26 cellular contexts compared by ENCODE assay signal in the genomic region with DNA sequence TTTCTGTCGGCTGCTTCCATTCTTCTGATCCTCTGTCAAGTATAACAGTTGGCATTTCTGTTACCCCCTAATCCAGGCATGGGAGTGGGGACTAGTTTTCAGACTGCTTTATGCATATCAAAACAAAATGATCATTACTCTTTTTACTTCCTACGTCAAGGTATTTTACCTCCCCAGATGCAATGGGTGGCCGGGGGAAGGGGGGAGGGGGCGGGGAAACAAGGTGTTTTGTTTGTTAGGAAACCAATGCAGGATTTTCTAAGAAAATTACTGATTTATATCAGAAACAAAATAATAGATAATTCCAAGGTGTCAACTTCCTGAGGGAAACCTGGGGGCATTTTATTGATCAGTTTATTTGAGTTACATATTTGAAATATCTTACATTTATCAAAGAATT.
"Had no signal": no experiment of that assay in that cellular context is flagged by ENCODE, and none has a peak within 500 bp of the region (broad histone marks: within the 10 kb centered on the region; RNA-seq: fewer than 3 reads in every experiment).

No MANE protein-coding gene starts in this region.

- H3K4me3 ChIP-seq: ovary, psoas muscle, right lobe of liver, sigmoid colon, stomach, thoracic aorta, thyroid gland, tibial nerve, upper lobe of left lung, vagina had no signal

- H3K27me3 ChIP-seq: ovary, right lobe of liver, sigmoid colon, stomach, thyroid gland, tibial nerve, upper lobe of left lung, vagina had no signal

- H3K4me3 Mint-ChIP-seq: naive thymus-derived CD8-positive, alpha-beta T cell; natural killer cell treated with Interleukin-12 subunit alpha and Interleukin-12 subunit beta and Interleukin-15 and Interleukin-18, amount 100 ng/mL, for 72 hours; stimulated activated effector memory CD8-positive, alpha-beta T cell treated with anti-CD3 and anti-CD28 coated beads, Interleukin-12 subunit alpha, Interleukin-12 subunit beta, amount 100 ng/mL, for 72 hours; stimulated activated naive B cell treated with anti-CD40 and anti-IgM and Interleukin-4, amounts not matched to agents 10 μg/mL and 1 μg/mL and 100 μg/mL, for 72 hours; stimulated activated naive CD8-positive, alpha-beta T cell treated with anti-CD3 and anti-CD28 coated beads, Interleukin-15, Interleukin-2, amounts not matched to agents 100 ng/mL and 50 ng/mL, for 24 hours had no signal

- H3K4me1 ChIP-seq: parathyroid adenoma, psoas muscle, right lobe of liver, sigmoid colon, stomach, thyroid gland, tibial nerve, upper lobe of left lung, vagina had no signal

- H3K27me3 Mint-ChIP-seq: naive thymus-derived CD8-positive, alpha-beta T cell; natural killer cell treated with Interleukin-12 subunit alpha and Interleukin-12 subunit beta and Interleukin-15 and Interleukin-18, amount 100 ng/mL, for 72 hours; progenitor cell of endocrine pancreas; stimulated activated naive B cell treated with anti-CD40 and anti-IgM and Interleukin-4, amounts not matched to agents 10 μg/mL and 1 μg/mL and 100 μg/mL, for 72 hours; stimulated activated naive CD8-positive, alpha-beta T cell treated with anti-CD3 and anti-CD28 coated beads, Interleukin-15, Interleukin-2, amounts not matched to agents 100 ng/mL and 50 ng/mL, for 24 hours had no signal

- H3K27ac Mint-ChIP-seq: progenitor cell of endocrine pancreas; stimulated activated effector memory CD8-positive, alpha-beta T cell treated with anti-CD3 and anti-CD28 coated beads, Interleukin-12 subunit alpha, Interleukin-12 subunit beta, amount 100 ng/mL, for 72 hours; stimulated activated naive B cell treated with anti-CD40 and anti-IgM and Interleukin-4, amounts not matched to agents 10 μg/mL and 1 μg/mL and 100 μg/mL, for 72 hours; stimulated activated naive CD8-positive, alpha-beta T cell treated with anti-CD3 and anti-CD28 coated beads, Interleukin-15, Interleukin-2, amounts not matched to agents 100 ng/mL and 50 ng/mL, for 24 hours had no signal

- H3K36me3 ChIP-seq: ovary had no signal

- H3K27ac ChIP-seq: ovary, parathyroid adenoma, psoas muscle, right lobe of liver, sigmoid colon, stomach, thoracic aorta, thyroid gland, tibial nerve, upper lobe of left lung, vagina had no signal

- H3K9me3 Mint-ChIP-seq: natural killer cell treated with Interleukin-12 subunit alpha and Interleukin-12 subunit beta and Interleukin-15 and Interleukin-18, amount 100 ng/mL, for 72 hours; stimulated activated effector memory CD8-positive, alpha-beta T cell treated with anti-CD3 and anti-CD28 coated beads, Interleukin-12 subunit alpha, Interleukin-12 subunit beta, amount 100 ng/mL, for 72 hours; stimulated activated naive CD8-positive, alpha-beta T cell treated with anti-CD3 and anti-CD28 coated beads, Interleukin-15, Interleukin-2, amounts not matched to agents 100 ng/mL and 50 ng/mL, for 24 hours had no signal

- H3K4me1 Mint-ChIP-seq: stimulated activated naive B cell treated with anti-CD40 and anti-IgM and Interleukin-4, amounts not matched to agents 10 μg/mL and 1 μg/mL and 100 μg/mL, for 72 hours had no signal

- H3K9me3 ChIP-seq: ovary, right lobe of liver, thoracic aorta, thyroid gland, vagina had no signal

- H2AFZ ChIP-seq: parathyroid adenoma had no signal

- H3K9ac ChIP-seq: parathyroid adenoma had no signal

- DNase-seq: naive thymus-derived CD8-positive, alpha-beta T cell; occipital lobe; ovary; posterior cingulate gyrus; psoas muscle; right cardiac atrium; right lobe of liver; sigmoid colon; small intestine; stimulated activated CD4-positive, alpha-beta T cell treated with anti-CD3 and anti-CD28 coated beads, Interleukin-15, amount 100 ng/mL, for 24 hours; stimulated activated CD4-positive, alpha-beta T cell treated with anti-CD3 and anti-CD28 coated beads, Interleukin-2, amount 100 ng/mL, for 24 hours; stimulated activated CD4-positive, alpha-beta T cell treated with anti-CD3 and anti-CD28 coated beads, Interleukin-2, amount 100 ng/mL, for 48 hours; stimulated activated CD4-positive, alpha-beta T cell treated with anti-CD3 and anti-CD28 coated beads, Interleukin-4, amount 100 ng/mL, for 24 hours; stimulated activated naive B cell treated with anti-CD40 and anti-IgM and Interleukin-4, amounts not matched to agents 10 μg/mL and 1 μg/mL and 100 μg/mL, for 72 hours; stimulated activated naive CD4-positive, alpha-beta T cell treated with Interleukin-2 at 50 U/mL for 16 hours; stomach; thyroid gland; upper lobe of left lung had no signal

- ATAC-seq: naive thymus-derived CD8-positive, alpha-beta T cell; natural killer cell treated with Interleukin-12 subunit alpha and Interleukin-12 subunit beta and Interleukin-15 and Interleukin-18, amount 100 ng/mL, for 72 hours; psoas muscle; right cardiac atrium; right lobe of liver; stimulated activated effector memory CD8-positive, alpha-beta T cell treated with anti-CD3 and anti-CD28 coated beads, Interleukin-12 subunit alpha, Interleukin-12 subunit beta, amount 100 ng/mL, for 72 hours; stimulated activated naive B cell treated with anti-CD40 and anti-IgM and Interleukin-4, amounts not matched to agents 10 μg/mL and 1 μg/mL and 100 μg/mL, for 72 hours had no signal
